Comparison of ENCODE assay signal across 8 cellular contexts in genomic region chr4:1713452-1713851, GRCh38. TPM values are rescaled to one million over a fixed set of nuclear protein-coding genes. Genes with fewer than 3 reads are reported as not detected.
DNase-seq lines count a peak whose midpoint lies in the region; ATAC-seq and TF ChIP-seq lines count a peak whose summit lies in the region.
"Not testable (repeated sequence)": the region's sequence is repeated elsewhere in the genome, so short reads cannot be mapped to it uniquely, and the experiment has no call there.

No MANE protein-coding gene starts in this region.

- H3K27ac Mint-ChIP-seq in activated naive CD4-positive, alpha-beta T cell treated with anti-CD3 and anti-CD28 coated beads, Interleukin-2, amount 50 U/mL, for 72 hours = peak overlapping the region; percentile 92 to 99
- H3K27ac Mint-ChIP-seq in naive thymus-derived CD8-positive, alpha-beta T cell = peak overlapping the region; percentile 91 to 97 (median 96)

- peaks cover 15% of the 10 kb centered on the region; the same call in 1 of the 2 replicates for H4K20me1 ChIP-seq in HCT116 (ENCODE audit: insufficient read depth)

- BruUV-seq in HCT116 (replicated peaks; lab: Mats Ljungman, UMichigan) = not testable (repeated sequence)

- peak overlapping the region; percentile 88 for H3K4me3 ChIP-seq in AG04450 (ENCODE audit: low read depth, low read length)
- peak overlapping the region; percentile 71 to 98 for H3K4me3 ChIP-seq in HCT116 (replicated peaks in 1 of 2; ENCODE audit: low read depth in 1 of 2, low read length in 2 of 2)
- H3K4me3 ChIP-seq in SJSA1 = peak overlapping the region; percentile 86
- H3K4me3 ChIP-seq in effector memory CD4-positive, alpha-beta T cell (ENCODE audit: insufficient read depth, low read depth, low read length, poor library complexity, severe bottlenecking) = peak overlapping the region; percentile 64
- H3K4me3 ChIP-seq in iPS DF 6.9 (ENCODE audit: low read length) = peak overlapping the region; percentile 54; the same call in 1 of the 2 replicates
- peak overlapping the region; percentile 66 to 87 (median 82) for H3K4me3 ChIP-seq in spleen

- not testable (repeated sequence) for TF ChIP-seq RAD21 in HCT116 (IDR thresholded peaks at IDR 0.05; ENCODE audit: low read depth)

- WGBS in iPS DF 6.9 (ENCODE audit: insufficient coverage, insufficient read length) = no CpG with 5 or more reads among the region's 11 CpGs
- 28 to 53% (median 39%) methylated on average over 10 to 11 of the region's 11 CpGs for WGBS in spleen, 5 donors

- not testable (repeated sequence) for TF ChIP-seq CTCF in AG04450 (IDR thresholded peaks at IDR 0.05; ENCODE audit: low read depth, low read length); HCT116 (IDR thresholded peaks at IDR 0.05 in 2 of 3, conservative IDR thresholded peaks at IDR 0.05 in 1 of 3; ENCODE audit: borderline replicate concordance in 1 of 3, insufficient read depth in 1 of 3, low read depth in 2 of 3, low read length in 2 of 3); spleen (IDR thresholded peaks at IDR 0.05 in 8 of 11, conservative IDR thresholded peaks at IDR 0.05 in 3 of 11)

- not testable (repeated sequence) for H3K27ac ChIP-seq in AG04450 (ENCODE audit: low read depth, low read length); iPS DF 6.9 (ENCODE audit: low read length)
- H3K27ac ChIP-seq in HCT116 (ENCODE audit: low read depth, low read length) = peak overlapping the region; percentile 100
- peak overlapping the region; percentile 100; the same call in 1 of the 2 replicates for H3K27ac ChIP-seq in SJSA1
- peak overlapping the region; percentile 98 for H3K27ac ChIP-seq in effector memory CD4-positive, alpha-beta T cell (ENCODE audit: insufficient read depth, low read length, poor library complexity, severe bottlenecking)
- H3K27ac ChIP-seq in spleen = peak overlapping the region; percentile 97 to 100 (median 99)

- CTCF ChIA-PET in AG04450 (lab: Charles Lee) = interaction anchor here (1.7 to 1.9 kb wide), 2 partner anchors 21 to 358 kb away, joined by 4 to 5 read pairs; no protein-coding TSS in a partner anchor
- CTCF ChIA-PET in HCT116 (lab: Charles Lee) = interaction anchor here (1.0 to 1.6 kb wide), 2 partner anchors 13 to 16 kb away, joined by 3 to 4 read pairs; no protein-coding TSS in a partner anchor

- H3K79me2 ChIP-seq in HCT116 (ENCODE audit: insufficient read depth, low read length) = peaks cover 84% of the 10 kb centered on the region

- intact Hi-C loops in HCT116 (cut with micrococcal nuclease); spleen (cut with DNase I; ENCODE audit: low total_unique reads): not testable (repeated sequence)

- H3K27me3 ChIP-seq in AG04450 (ENCODE audit: control insufficient read depth, insufficient read depth, low read length); HCT116 (ENCODE audit: insufficient read depth, low read length); SJSA1 (replicated peaks); effector memory CD4-positive, alpha-beta T cell (replicated peaks; ENCODE audit: control insufficient read depth, insufficient read depth, low read length, poor library complexity, severe bottlenecking); iPS DF 6.9 (ENCODE audit: control insufficient read depth, insufficient read depth, low read length); spleen (replicated peaks in 1 of 7): not testable (repeated sequence)

- peak overlapping the region; percentile 95 for H3K9ac ChIP-seq in HCT116 (ENCODE audit: low read length)

- peak overlapping the region; percentile 92 for H3K4me2 ChIP-seq in HCT116 (ENCODE audit: low read length)

- H3K4me1 Mint-ChIP-seq in naive thymus-derived CD8-positive, alpha-beta T cell = peaks cover 20 to 71% (median 58%) of the 10 kb centered on the region in 4 donors

- peaks cover 48 to 50% of the 10 kb centered on the region in 2 donors for H3K36me3 Mint-ChIP-seq in activated naive CD4-positive, alpha-beta T cell treated with anti-CD3 and anti-CD28 coated beads, Interleukin-2, amount 50 U/mL, for 72 hours
- H3K36me3 Mint-ChIP-seq in naive thymus-derived CD8-positive, alpha-beta T cell = peaks cover 0 to 17% (median 0%) of the 10 kb centered on the region in 3 donors

- H3K4me1 ChIP-seq in HCT116 (ENCODE audit: control insufficient read depth in 1 of 2, insufficient read depth in 2 of 2, low read length in 2 of 2) (peaks cover 11 to 38% of the 10 kb centered on the region in 2 experiments; a peak in 3 of 4 replicates), spleen (peaks cover 47 to 90% (median 85%) of the 10 kb centered on the region in 6 donors)
- not testable (repeated sequence) for H3K4me1 ChIP-seq in SJSA1 (replicated peaks); iPS DF 6.9 (ENCODE audit: control insufficient read depth, insufficient read depth, low read length)
- peaks cover 29% of the 10 kb centered on the region for H3K4me1 ChIP-seq in effector memory CD4-positive, alpha-beta T cell (ENCODE audit: control insufficient read depth, insufficient read depth, low read length, poor library complexity, severe bottlenecking)

- not testable (repeated sequence) for H2AFZ ChIP-seq in HCT116 (ENCODE audit: low read depth, low read length, poor library complexity, severe bottlenecking)

- RAD21 ChIA-PET in HCT116 (lab: Charles Lee; ENCODE audit: low non-redundant PET in 1 of 2, low total read pairs in 2 of 2, uncharacterized antibody in 2 of 2, unreplicated experiment in 2 of 2) = not testable (repeated sequence)

- POLR2A ChIA-PET in AG04450 (lab: Yijun Ruan, JAX); HCT116 (lab: Charles Lee): not testable (repeated sequence)
- POLR2A ChIA-PET in naive thymus-derived CD8-positive, alpha-beta T cell (lab: Charles Lee) = interaction anchor here (0.6 to 3.8 kb wide), 8 partner anchors 9 to 727 kb away, joined by 3 to 124 read pairs (median 4); partner anchors contain the start of genes IDUA, NSD2, TACC3 and TMEM129

- H3K9me2 ChIP-seq in HCT116 (ENCODE audit: insufficient read depth) = not testable (repeated sequence)

- not testable (repeated sequence) for H3K9me3 ChIP-seq in AG04450 (ENCODE audit: control insufficient read depth, insufficient read depth, low read length); HCT116 (ENCODE audit: control insufficient read depth in 1 of 2, insufficient read depth in 1 of 2, low read depth in 1 of 2, low read length in 2 of 2); SJSA1 (replicated peaks); effector memory CD4-positive, alpha-beta T cell (ENCODE audit: control insufficient read depth, low read length); iPS DF 6.9 (ENCODE audit: control insufficient read depth, insufficient read depth, low read length); spleen

- not testable (repeated sequence) for DNase-seq in AG04450 (ENCODE audit: low read depth, low spot score); HCT116 (ENCODE audit: low read depth, low spot score); SJSA1 (ENCODE audit: low read depth in 1 of 2, low spot score in 2 of 2); activated naive CD4-positive, alpha-beta T cell treated with anti-CD3 and anti-CD28 coated beads, Interleukin-2, amount 50 U/mL, for 72 hours (ENCODE audit: low spot score in 2 of 2); effector memory CD4-positive, alpha-beta T cell; iPS DF 6.9 (ENCODE audit: low read depth, low spot score); naive thymus-derived CD8-positive, alpha-beta T cell; spleen

- H3K27me3 Mint-ChIP-seq in naive thymus-derived CD8-positive, alpha-beta T cell = not testable (repeated sequence)

- not testable (repeated sequence) for ATAC-seq in HCT116; activated naive CD4-positive, alpha-beta T cell treated with anti-CD3 and anti-CD28 coated beads, Interleukin-2, amount 50 U/mL, for 72 hours; naive thymus-derived CD8-positive, alpha-beta T cell

- H3K36me3 ChIP-seq in HCT116 (ENCODE audit: control insufficient read depth in 1 of 2, insufficient read depth in 2 of 2, low read length in 2 of 2) (peaks cover 0 to 15% of the 10 kb centered on the region in 2 experiments; a peak in 2 of 4 replicates), SJSA1 (peaks cover 33% of the 10 kb centered on the region), iPS DF 6.9 (ENCODE audit: control insufficient read depth, insufficient read depth, low read length) (peaks cover 15% of the 10 kb centered on the region), spleen (peaks cover 0 to 43% (median 17%) of the 10 kb centered on the region in 6 donors)
- H3K36me3 ChIP-seq in effector memory CD4-positive, alpha-beta T cell (ENCODE audit: control insufficient read depth, insufficient read depth, low read length) = peaks cover 16% of the 10 kb centered on the region

- H3K4me3 Mint-ChIP-seq in naive thymus-derived CD8-positive, alpha-beta T cell = peak overlapping the region; percentile 91 to 97 (median 94)

- H3K9me3 Mint-ChIP-seq in activated naive CD4-positive, alpha-beta T cell treated with anti-CD3 and anti-CD28 coated beads, Interleukin-2, amount 50 U/mL, for 72 hours; naive thymus-derived CD8-positive, alpha-beta T cell: not testable (repeated sequence)

- TF ChIP-seq POLR2A in HCT116 (IDR thresholded peaks at IDR 0.05; ENCODE audit: borderline replicate concordance, extremely low read depth, insufficient read depth, insufficient read length); spleen (IDR thresholded peaks at IDR 0.05): not testable (repeated sequence)

RNA-seq across cellular contexts. Expression of gene SLBP, which starts 1.3 kb away (rescaled TPM):
- polyA plus RNA-seq in AG04450 (2011; rRNA removed) (56.3 and 72.0 TPM in 2 replicates), spleen (10 to 100 TPM; 24.0 to 41.9 (median 35.0) TPM)
- polyA minus RNA-seq in AG04450 (2011; rRNA and poly(A)+ RNA removed) = 23.9 and 28.1 TPM in 2 replicates
- total RNA-seq in HCT116 (2021; ENCODE audit: unreplicated experiment) (101 TPM), spleen (10 to 100 TPM; 29.0 to 52.0 (median 34.4) TPM)
- 37.5 and 49.0 TPM in 2 replicates for polyA plus RNA-seq in HCT116 (2012)
- total RNA-seq in SJSA1 (2014; rRNA removed; shearing (Covaris generic)) = 92.3 and 102 TPM in 2 replicates
- 100 to 1,000 TPM in 1 of 2 donors, 10 to 100 TPM in 1; 73.0 to 110 TPM for total RNA-seq in activated naive CD4-positive, alpha-beta T cell treated with anti-CD3 and anti-CD28 coated beads, Interleukin-2, amount 50 U/mL, for 72 hours
- total RNA-seq in naive thymus-derived CD8-positive, alpha-beta T cell = 10 to 100 TPM; 32.5 to 33.9 TPM
- polyA plus RNA-seq in naive thymus-derived CD8-positive, alpha-beta T cell = 10 to 100 TPM; 42.6 to 49.3 (median 46.6) TPM

RNA-seq across cellular contexts. Expression of gene TMEM129, which starts 7.7 kb away (rescaled TPM):
- polyA plus RNA-seq in AG04450 (2011; rRNA removed) (13.1 and 20.8 TPM in 2 replicates), spleen (10 to 100 TPM; 17.2 to 32.7 (median 21.9) TPM)
- 7.5 and 12.2 TPM in 2 replicates for polyA minus RNA-seq in AG04450 (2011; rRNA and poly(A)+ RNA removed)
- total RNA-seq in HCT116 (2021; ENCODE audit: unreplicated experiment) (29.4 TPM), spleen (10 to 100 TPM; 24.2 to 51.0 (median 34.7) TPM)
- polyA plus RNA-seq in HCT116 (2012) = 24.9 and 26.5 TPM in 2 replicates
- 9.3 and 14.7 TPM in 2 replicates for total RNA-seq in SJSA1 (2014; rRNA removed; shearing (Covaris generic))
- total RNA-seq in activated naive CD4-positive, alpha-beta T cell treated with anti-CD3 and anti-CD28 coated beads, Interleukin-2, amount 50 U/mL, for 72 hours = 10 to 100 TPM; 12.7 to 14.9 TPM
- 10 to 100 TPM; 34.0 to 35.2 TPM for total RNA-seq in naive thymus-derived CD8-positive, alpha-beta T cell
- 10 to 100 TPM; 26.9 to 41.7 (median 28.4) TPM for polyA plus RNA-seq in naive thymus-derived CD8-positive, alpha-beta T cell

RNA-seq across cellular contexts. Expression of gene TACC3, which starts 7.9 kb away (rescaled TPM):
- polyA plus RNA-seq in AG04450 (2011; rRNA removed) = 7.0 and 8.5 TPM in 2 replicates
- 5.3 and 8.8 TPM in 2 replicates for polyA minus RNA-seq in AG04450 (2011; rRNA and poly(A)+ RNA removed)
- 106 TPM for total RNA-seq in HCT116 (2021; ENCODE audit: unreplicated experiment)
- 99.5 and 103 TPM in 2 replicates for polyA plus RNA-seq in HCT116 (2012)
- total RNA-seq in SJSA1 (2014; rRNA removed; shearing (Covaris generic)) = 19.2 and 21.5 TPM in 2 replicates
- 100 to 1,000 TPM; 195 to 295 TPM for total RNA-seq in activated naive CD4-positive, alpha-beta T cell treated with anti-CD3 and anti-CD28 coated beads, Interleukin-2, amount 50 U/mL, for 72 hours
- 100 to 1,000 TPM; 145 to 150 TPM for total RNA-seq in naive thymus-derived CD8-positive, alpha-beta T cell
- polyA plus RNA-seq in naive thymus-derived CD8-positive, alpha-beta T cell = 10 to 100 TPM; 38.7 to 91.6 (median 61.2) TPM
- total RNA-seq in spleen = 10 to 100 TPM; 33.3 to 84.4 (median 56.5) TPM
- 10 to 100 TPM; 49.7 to 56.6 (median 50.3) TPM for polyA plus RNA-seq in spleen

RNA-seq across cellular contexts. Expression of gene FAM53A, which starts 29.3 kb away (rescaled TPM):
- 1.1 TPM in 2 replicates for polyA plus RNA-seq in AG04450 (2011; rRNA removed)
- 1.3 and 1.8 TPM in 2 replicates for polyA minus RNA-seq in AG04450 (2011; rRNA and poly(A)+ RNA removed)
- 1.1 TPM for total RNA-seq in HCT116 (2021; ENCODE audit: unreplicated experiment)
- 0.79 and 1.4 TPM in 2 replicates for polyA plus RNA-seq in HCT116 (2012)
- total RNA-seq in SJSA1 (2014; rRNA removed; shearing (Covaris generic)) = 0.39 TPM in 1 of 2 replicates, not detected in the other
- 1 to 10 TPM; 3.0 to 5.4 TPM for total RNA-seq in activated naive CD4-positive, alpha-beta T cell treated with anti-CD3 and anti-CD28 coated beads, Interleukin-2, amount 50 U/mL, for 72 hours
- total RNA-seq in naive thymus-derived CD8-positive, alpha-beta T cell = 1 to 10 TPM; 1.1 to 1.3 TPM
- 1 to 10 TPM in 2 of 3 donors, under 1 TPM in 1; 0.64 to 1.7 (median 1.2) TPM for polyA plus RNA-seq in naive thymus-derived CD8-positive, alpha-beta T cell
- 1 to 10 TPM in 6 of 7 donors, under 1 TPM in 1; 0.60 to 4.3 (median 1.9) TPM for total RNA-seq in spleen
- polyA plus RNA-seq in spleen = 1 to 10 TPM; 1.2 to 2.7 (median 2.4) TPM
